8 cellular contexts compared by ENCODE assay signal in the genomic region with DNA sequence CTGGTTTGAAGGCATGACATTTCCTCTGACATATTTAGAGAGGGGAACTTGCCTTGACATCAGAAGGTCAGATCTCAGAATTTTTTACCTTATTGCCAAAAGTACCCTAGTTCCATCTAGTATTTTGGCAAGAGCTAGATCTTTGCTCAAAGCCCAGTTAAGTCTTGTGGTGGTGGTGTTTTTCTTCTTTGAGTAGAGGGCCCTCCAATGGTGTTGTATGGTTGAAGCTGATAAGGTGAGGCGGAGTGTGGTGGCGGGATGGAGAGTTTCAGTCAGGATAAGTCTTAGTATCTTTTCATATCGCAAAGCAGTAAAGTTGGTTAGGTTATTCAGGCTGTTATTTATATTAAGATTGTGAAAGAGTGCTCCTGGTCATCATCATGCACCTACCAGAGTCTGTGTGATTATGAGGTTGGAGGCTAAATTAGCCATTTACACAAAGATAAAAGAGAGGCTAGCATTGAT. TPM values are rescaled to one million over a fixed set of nuclear protein-coding genes. Genes with fewer than 3 reads are reported as not detected.
A peak's percentile ranks its signal among the peaks of the same experiment; 100 is the strongest.
DNase-seq lines count a peak whose midpoint lies in the region; ATAC-seq and TF ChIP-seq lines count a peak whose summit lies in the region.

No MANE protein-coding gene starts in this region.

- H3K4ac ChIP-seq in neuronal stem cell (ENCODE audit: low read length) = no peak overlapping the region

- peak overlapping the region; percentile 63 for H3K4me3 Mint-ChIP-seq in activated T-cell treated with anti-CD3 and anti-CD28 coated beads, Interleukin-2, amount 50 U/mL, for 24 hours
- H3K4me3 Mint-ChIP-seq in activated naive CD8-positive, alpha-beta T cell treated with anti-CD3 and anti-CD28 coated beads for 36 hours = peak overlapping the region; percentile 38

- intact Hi-C loops in right lobe of liver (cut with DNase I) = no loop called here
- intact Hi-C loops in tibial artery (cut with DNase I; ENCODE audit: low total_unique reads) = no loop called here

- TF ChIP-seq CTCF in right lobe of liver (IDR thresholded peaks at IDR 0.05) = no peak
- TF ChIP-seq CTCF in tibial artery (IDR thresholded peaks at IDR 0.05) = no peak

- H3K9ac ChIP-seq in neuronal stem cell (ENCODE audit: low read depth, low read length, poor library complexity) = no peak overlapping the region

- H4K91ac ChIP-seq in neuronal stem cell (ENCODE audit: low read depth, low read length, poor library complexity) = no peak overlapping the region

- H3K4me1 ChIP-seq in right lobe of liver (peaks cover 0 to 30% (median 17%) of the 10 kb centered on the region in 4 donors), tibial artery (peaks cover 0 to 37% (median 15%) of the 10 kb centered on the region in 4 donors), neuronal stem cell (ENCODE audit: control insufficient read depth in 2 of 2, insufficient read depth in 1 of 2, low read depth in 1 of 2, low read length in 2 of 2) (peaks cover 4 to 5% of the 10 kb centered on the region in 2 donors)

- no peak overlapping the region for H3K23ac ChIP-seq in neuronal stem cell (ENCODE audit: low read depth, low read length, poor library complexity)

- H3K79me1 ChIP-seq in neuronal stem cell (ENCODE audit: low read depth, low read length) = peaks cover 2% of the 10 kb centered on the region

- no peak overlapping the region for H2AFZ ChIP-seq in neuronal stem cell (ENCODE audit: low read length)

- H3K27ac ChIP-seq in right lobe of liver = peak overlapping the region; percentile 11 to 73 (median 38)
- H3K27ac ChIP-seq in tibial artery = peak overlapping the region; percentile 34 to 58
- H3K27ac ChIP-seq in neuronal stem cell (replicated peaks; ENCODE audit: low read length) = no peak overlapping the region

- WGBS in right lobe of liver (ENCODE audit: insufficient coverage, low coverage, low lambda C conversion rate, missing lambda C conversion rate) = 84% methylated on average over 3 of the region's 3 CpGs
- no CpG with 5 or more reads among the region's 3 CpGs for WGBS in neuronal stem cell (ENCODE audit: extremely low coverage in 2 of 2, insufficient read length in 2 of 2, insufficient replicate concordance in 1 of 2), 2 donors

- ATAC-seq in right lobe of liver (peak in 2 of 4 donors; percentile 13 to 18), GM18498 (IDR thresholded peaks at IDR 0.05; ENCODE audit: unreplicated experiment) (no peak)

- H2BK120ac ChIP-seq in neuronal stem cell (ENCODE audit: low read depth, low read length) = no peak overlapping the region

- no peaks in the 10 kb centered on the region for H3K9me3 Mint-ChIP-seq in activated T-cell treated with anti-CD3 and anti-CD28 coated beads, Interleukin-2, amount 50 U/mL, for 24 hours
- H3K9me3 Mint-ChIP-seq in activated naive CD8-positive, alpha-beta T cell treated with anti-CD3 and anti-CD28 coated beads for 36 hours = no peaks in the 10 kb centered on the region

- no peak for TF ChIP-seq POLR2A in right lobe of liver (IDR thresholded peaks at IDR 0.05)

- H2AK5ac ChIP-seq in neuronal stem cell (ENCODE audit: low read depth, low read length) = no peak overlapping the region

- H2BK12ac ChIP-seq in neuronal stem cell (ENCODE audit: low read length) = no peak overlapping the region

- peaks cover 60% of the 10 kb centered on the region for H3K4me1 Mint-ChIP-seq in activated T-cell treated with anti-CD3 and anti-CD28 coated beads, Interleukin-2, amount 50 U/mL, for 24 hours (ENCODE audit: low read depth)
- peaks cover 55% of the 10 kb centered on the region for H3K4me1 Mint-ChIP-seq in activated naive CD8-positive, alpha-beta T cell treated with anti-CD3 and anti-CD28 coated beads for 36 hours

- H3K36me3 Mint-ChIP-seq in activated T-cell treated with anti-CD3 and anti-CD28 coated beads, Interleukin-2, amount 50 U/mL, for 24 hours (ENCODE audit: low read depth) = no peaks in the 10 kb centered on the region
- H3K36me3 Mint-ChIP-seq in activated naive CD8-positive, alpha-beta T cell treated with anti-CD3 and anti-CD28 coated beads for 36 hours = peaks cover 2% of the 10 kb centered on the region

- H3K27me3 ChIP-seq in right lobe of liver (no peaks in the 10 kb centered on the region), tibial artery (no peaks in the 10 kb centered on the region), neuronal stem cell (ENCODE audit: control insufficient read depth in 3 of 3, insufficient read depth in 3 of 3, low read depth in 1 of 3, low read length in 3 of 3) (no peaks in the 10 kb centered on the region)

- H3K36me3 ChIP-seq in right lobe of liver (no peaks in the 10 kb centered on the region), tibial artery (no peaks in the 10 kb centered on the region), neuronal stem cell (replicated peaks in 1 of 2; ENCODE audit: control insufficient read depth in 2 of 2, insufficient read depth in 2 of 2, low read length in 2 of 2) (peaks cover 0 to 5% of the 10 kb centered on the region in 2 donors)

- no peak overlapping the region for H3K4me2 ChIP-seq in neuronal stem cell (ENCODE audit: insufficient read depth, low read length, poor library complexity, severe bottlenecking)

- H3K9me3 ChIP-seq in right lobe of liver (no peaks in the 10 kb centered on the region), tibial artery (no peaks in the 10 kb centered on the region), neuronal stem cell (replicated peaks in 1 of 2; ENCODE audit: control insufficient read depth in 2 of 2, insufficient read depth in 1 of 2, low read depth in 1 of 2, low read length in 2 of 2) (peaks cover 0 to 18% of the 10 kb centered on the region in 2 donors)

- no peak for DNase-seq in activated T-cell treated with anti-CD3 and anti-CD28 coated beads, Interleukin-2, amount 50 U/mL, for 24 hours
- DNase-seq in activated T-cell treated with anti-CD3 and anti-CD28 coated beads, Interleukin-2, amount 50 U/mL, for 1 hour = no peak
- DNase-seq in activated naive CD8-positive, alpha-beta T cell treated with anti-CD3 and anti-CD28 coated beads for 36 hours = no peak
- DNase-seq in right lobe of liver = no peak
- DNase-seq in tibial artery = no peak
- no peak for DNase-seq in neuronal stem cell (ENCODE audit: low spot score)
- no peak for DNase-seq in HuH-7.5 (ENCODE audit: low spot score)

- no peak overlapping the region for H2BK5ac ChIP-seq in neuronal stem cell (ENCODE audit: low read length)

- H3K27me3 Mint-ChIP-seq in activated T-cell treated with anti-CD3 and anti-CD28 coated beads, Interleukin-2, amount 50 U/mL, for 24 hours = no peaks in the 10 kb centered on the region
- H3K27me3 Mint-ChIP-seq in activated naive CD8-positive, alpha-beta T cell treated with anti-CD3 and anti-CD28 coated beads for 36 hours = no peaks in the 10 kb centered on the region

- H4K8ac ChIP-seq in neuronal stem cell (ENCODE audit: low read depth, low read length) = no peak overlapping the region

- peak overlapping the region; percentile 98 for H3K27ac Mint-ChIP-seq in activated T-cell treated with anti-CD3 and anti-CD28 coated beads, Interleukin-2, amount 50 U/mL, for 24 hours
- H3K27ac Mint-ChIP-seq in activated naive CD8-positive, alpha-beta T cell treated with anti-CD3 and anti-CD28 coated beads for 36 hours = peak overlapping the region; percentile 95

- H2BK15ac ChIP-seq in neuronal stem cell (ENCODE audit: low read length) = no peak overlapping the region

- H3K18ac ChIP-seq in neuronal stem cell (ENCODE audit: low read length) = no peak overlapping the region

- H3K14ac ChIP-seq in neuronal stem cell (ENCODE audit: low read length) = no peak overlapping the region

- H3K4me3 ChIP-seq in right lobe of liver (no peak overlapping the region), tibial artery (no peak overlapping the region), neuronal stem cell (ENCODE audit: low read length in 2 of 2) (no peak overlapping the region)

RNA-seq across cellular contexts. Expression of a gene that starts 20.1 kb away (rescaled TPM):
- 100 to 1,000 TPM; 114 to 130 TPM for total RNA-seq in activated naive CD8-positive, alpha-beta T cell treated with anti-CD3 and anti-CD28 coated beads for 36 hours
- total RNA-seq in right lobe of liver = 100 to 1,000 TPM in 3 of 6 experiments, 10 to 100 TPM in 3; 78.4 to 141 (median 100) TPM
- polyA plus RNA-seq in neuronal stem cell (2013, experiment 1 of 2) = 51.9 TPM
- polyA plus RNA-seq in neuronal stem cell (2013, experiment 2 of 2) = 52.8 TPM
